In genomic region chr14:103292426-103293374, GRCh38 we compare ENCODE assay signal across 1 cellular context.
TF ChIP-seq lines count a peak whose summit lies in the region.

No MANE protein-coding gene starts in this region.

TF ChIP-seq in GM23338, 12 proteins besides CTCF, POLR2A, EP300 and RAD21 (continued from another document):
- TF ChIP-seq ZNF462 (CRISPR knock-in tag; IDR thresholded peaks at IDR 0.05) (no peak), JUNB (IDR thresholded peaks at IDR 0.05; ENCODE audit: unreplicated experiment) (no peak), POLR2AphosphoS5 (IDR thresholded peaks at IDR 0.05; ENCODE audit: low read depth) (no peak), EZH2phosphoT487 (IDR thresholded peaks at IDR 0.05; ENCODE audit: unreplicated experiment) (no peak), NANOG (IDR thresholded peaks at IDR 0.05; ENCODE audit: borderline replicate concordance) (no peak), REST (IDR thresholded peaks at IDR 0.05; ENCODE audit: unreplicated experiment) (no peak), STAT1 (IDR thresholded peaks at IDR 0.05; ENCODE audit: unreplicated experiment) (no peak), ZNF114 (CRISPR knock-in tag; IDR thresholded peaks at IDR 0.05) (no peak), ETS1 (IDR thresholded peaks at IDR 0.05) (no peak)
